ENCODE assay signal across 18 cellular contexts in the genomic region with DNA sequence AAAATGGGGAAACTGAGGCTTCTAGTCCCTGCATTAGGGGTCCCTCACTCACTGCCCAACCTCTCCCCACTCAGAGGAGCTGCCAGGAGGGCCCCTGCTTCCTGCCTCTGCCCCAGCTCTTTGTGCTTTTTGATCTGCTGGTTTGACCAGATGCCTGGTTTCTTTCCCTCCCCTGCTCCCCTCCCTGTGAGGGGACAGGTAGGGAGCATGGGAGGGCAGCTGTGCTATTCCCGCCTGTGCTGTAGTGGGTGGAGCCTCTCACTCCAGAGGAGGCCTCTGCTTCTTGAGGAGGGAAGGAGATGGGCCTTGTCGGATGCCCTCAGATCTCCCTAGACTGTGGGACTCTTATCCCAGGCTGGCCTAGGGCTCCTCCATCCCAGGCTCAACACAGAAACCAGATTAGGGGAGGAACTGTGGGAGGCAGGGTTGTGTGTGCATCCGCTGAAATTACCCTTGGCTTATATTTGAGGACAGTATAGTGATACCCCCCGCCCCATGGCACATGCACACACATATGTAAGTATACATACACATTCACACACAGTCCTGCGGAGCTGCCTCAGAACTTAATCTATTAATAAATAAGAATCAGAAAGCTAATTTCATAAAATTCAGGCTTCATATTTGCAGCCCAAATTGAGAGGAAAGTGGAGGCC. TPM values are rescaled to one million over a fixed set of nuclear protein-coding genes. Genes with fewer than 3 reads are reported as not detected.
DNase-seq lines count a peak whose midpoint lies in the region; ATAC-seq and TF ChIP-seq lines count a peak whose summit lies in the region.
"Had no signal": no experiment of that assay in that cellular context is flagged by ENCODE, and none has a peak within 500 bp of the region (broad histone marks: within the 10 kb centered on the region; RNA-seq: fewer than 3 reads in every experiment).

No MANE protein-coding gene starts in this region.

- H3K9me3 ChIP-seq in MG63, result no peaks in the 10 kb centered on the region
- H3K9me3 ChIP-seq: A549, HAP-1 had no signal

- H3K36me3 ChIP-seq in MG63, result peaks cover 5% of the 10 kb centered on the region; the same call in 1 of the 2 replicates
- H3K36me3 ChIP-seq: HAP-1 had no signal

- no peaks in the 10 kb centered on the region for H3K9me3 Mint-ChIP-seq in activated CD8-positive, alpha-beta T cell treated with anti-CD3 and anti-CD28 coated beads, Interleukin-2, amount 10 ng/mL, durations not matched to agents 7 days and 5 days (ENCODE audit: insufficient read depth)
- no peaks in the 10 kb centered on the region for H3K9me3 Mint-ChIP-seq in activated CD8-positive, alpha-beta T cell treated with anti-CD3 and anti-CD28 coated beads for 36 hours
- H3K9me3 Mint-ChIP-seq in type B pancreatic cell, result peaks cover 6% of the 10 kb centered on the region
- H3K9me3 Mint-ChIP-seq: CD4-positive, alpha-beta T cell had no signal

- peaks cover 34% of the 10 kb centered on the region for H3K4me1 Mint-ChIP-seq in activated CD8-positive, alpha-beta T cell treated with anti-CD3 and anti-CD28 coated beads, Interleukin-2, amount 10 ng/mL, durations not matched to agents 7 days and 5 days (ENCODE audit: low read depth)
- H3K4me1 Mint-ChIP-seq in activated CD8-positive, alpha-beta T cell treated with anti-CD3 and anti-CD28 coated beads for 36 hours (ENCODE audit: low read depth), result peaks cover 17% of the 10 kb centered on the region
- peaks cover 10% of the 10 kb centered on the region for H3K4me1 Mint-ChIP-seq in type B pancreatic cell (ENCODE audit: unreplicated experiment)

- no peak for ATAC-seq in activated CD8-positive, alpha-beta T cell treated with anti-CD3 and anti-CD28 coated beads, Interleukin-2, amount 10 ng/mL, durations not matched to agents 7 days and 5 days
- no peak for ATAC-seq in activated CD8-positive, alpha-beta T cell treated with anti-CD3 and anti-CD28 coated beads for 36 hours
- no peak for ATAC-seq in HG03025 (IDR thresholded peaks at IDR 0.05; ENCODE audit: low FRiP score, unreplicated experiment)
- ATAC-seq: PC-3 had no signal

- POLR2A ChIA-PET in activated CD8-positive, alpha-beta T cell treated with anti-CD3 and anti-CD28 coated beads, Interleukin-2, amount 10 ng/mL, durations not matched to agents 7 days and 5 days (lab: Charles Lee), result interaction anchor here (1.1 to 1.5 kb wide), 2 partner anchors 16 to 18 kb away, joined by 4 to 9 read pairs; a partner anchor contains a TSS
- POLR2A ChIA-PET in activated CD8-positive, alpha-beta T cell treated with anti-CD3 and anti-CD28 coated beads for 36 hours (lab: Charles Lee), result interaction anchor here (0.9 to 7.8 kb wide), 4 partner anchors 10 to 24 kb away, joined by 3 to 104 read pairs (median 4); a partner anchor contains a TSS

- intact Hi-C loops in activated CD8-positive, alpha-beta T cell treated with anti-CD3 and anti-CD28 coated beads for 36 hours (cut with micrococcal nuclease), result no loop called here

- H3K4me3 ChIP-seq in MG63, result no peak overlapping the region
- H3K4me3 ChIP-seq: A549, HAP-1 had no signal

- no peak for DNase-seq in activated CD8-positive, alpha-beta T cell treated with anti-CD3 and anti-CD28 coated beads, Interleukin-2, amount 10 ng/mL, durations not matched to agents 7 days and 5 days
- DNase-seq in activated CD8-positive, alpha-beta T cell treated with anti-CD3 and anti-CD28 coated beads for 36 hours, result no peak
- DNase-seq in NCI-H69 (lab: John Stamatoyannopoulos, UW), result peak; percentile 23
- peak; percentile 51 for DNase-seq in iPS-NIHi7 (ENCODE audit: extremely low spot score)
- no peak for DNase-seq in type B pancreatic cell (ENCODE audit: extremely low spot score, unreplicated experiment)
- no peak for DNase-seq in inferior parietal cortex (ENCODE audit: extremely low spot score)
- DNase-seq in MG63, result no peak
- DNase-seq: AML-193; CD4-positive, alpha-beta T cell; IMR-90; Kasumi-1; NCI-H1417 treated with DMSO at 0.1 percent for 48 hours; NCI-H2029 treated with DMSO at 0.1 percent for 48 hours; NCI-H524; PC-3 had no signal

- TF ChIP-seq CTCF in activated CD8-positive, alpha-beta T cell treated with anti-CD3 and anti-CD28 coated beads for 36 hours (IDR thresholded peaks at IDR 0.05), result no peak
- TF ChIP-seq CTCF in type B pancreatic cell (conservative IDR thresholded peaks at IDR 0.05), result no peak

- H3K27me3 ChIP-seq in MG63, result no peaks in the 10 kb centered on the region

- H3K27ac Mint-ChIP-seq in activated CD8-positive, alpha-beta T cell treated with anti-CD3 and anti-CD28 coated beads, Interleukin-2, amount 10 ng/mL, durations not matched to agents 7 days and 5 days, result peak overlapping the region; percentile 57
- no peak overlapping the region for H3K27ac Mint-ChIP-seq in activated CD8-positive, alpha-beta T cell treated with anti-CD3 and anti-CD28 coated beads for 36 hours
- peak overlapping the region; percentile 84 for H3K27ac Mint-ChIP-seq in type B pancreatic cell
- H3K27ac Mint-ChIP-seq: CD4-positive, alpha-beta T cell had no signal

- no peaks in the 10 kb centered on the region for H3K27me3 Mint-ChIP-seq in activated CD8-positive, alpha-beta T cell treated with anti-CD3 and anti-CD28 coated beads, Interleukin-2, amount 10 ng/mL, durations not matched to agents 7 days and 5 days (ENCODE audit: low read depth)
- H3K27me3 Mint-ChIP-seq in activated CD8-positive, alpha-beta T cell treated with anti-CD3 and anti-CD28 coated beads for 36 hours, result no peaks in the 10 kb centered on the region
- H3K27me3 Mint-ChIP-seq in type B pancreatic cell, result no peaks in the 10 kb centered on the region
- H3K27me3 Mint-ChIP-seq: CD4-positive, alpha-beta T cell had no signal

- CTCF ChIA-PET in activated CD8-positive, alpha-beta T cell treated with anti-CD3 and anti-CD28 coated beads, Interleukin-2, amount 10 ng/mL, durations not matched to agents 7 days and 5 days (lab: Charles Lee), result interaction anchor here (1.4 kb wide), 1 partner anchor 14 kb away, joined by 4 read pairs; no protein-coding TSS in a partner anchor
- CTCF ChIA-PET in activated CD8-positive, alpha-beta T cell treated with anti-CD3 and anti-CD28 coated beads for 36 hours (lab: Charles Lee), result no interaction called here

- peaks cover 53% of the 10 kb centered on the region for H3K36me3 Mint-ChIP-seq in activated CD8-positive, alpha-beta T cell treated with anti-CD3 and anti-CD28 coated beads, Interleukin-2, amount 10 ng/mL, durations not matched to agents 7 days and 5 days (ENCODE audit: low read depth)
- peaks cover 21% of the 10 kb centered on the region for H3K36me3 Mint-ChIP-seq in activated CD8-positive, alpha-beta T cell treated with anti-CD3 and anti-CD28 coated beads for 36 hours (ENCODE audit: low read depth)
- peaks cover 16% of the 10 kb centered on the region for H3K36me3 Mint-ChIP-seq in type B pancreatic cell

- no peak overlapping the region for H3K4me3 Mint-ChIP-seq in activated CD8-positive, alpha-beta T cell treated with anti-CD3 and anti-CD28 coated beads, Interleukin-2, amount 10 ng/mL, durations not matched to agents 7 days and 5 days
- no peak overlapping the region for H3K4me3 Mint-ChIP-seq in activated CD8-positive, alpha-beta T cell treated with anti-CD3 and anti-CD28 coated beads for 36 hours
- H3K4me3 Mint-ChIP-seq in type B pancreatic cell, result peak overlapping the region; percentile 52
- H3K4me3 Mint-ChIP-seq: CD4-positive, alpha-beta T cell had no signal

RNA-seq across cellular contexts. Expression of a gene that starts 4.6 kb away (rescaled TPM):
- 10 to 100 TPM; 20.8 to 24.5 TPM for total RNA-seq in activated CD8-positive, alpha-beta T cell treated with anti-CD3 and anti-CD28 coated beads, Interleukin-2, amount 10 ng/mL, durations not matched to agents 7 days and 5 days
- 10 to 100 TPM; 25.1 to 28.8 TPM for total RNA-seq in activated CD8-positive, alpha-beta T cell treated with anti-CD3 and anti-CD28 coated beads for 36 hours
- 15.6 and 20.1 TPM in 2 replicates for total RNA-seq in type B pancreatic cell (ENCODE audit: low replicate concordance)
- total RNA-seq in MG63 (2014; rRNA removed; shearing (Covaris generic); ENCODE audit: low replicate concordance), result 9.5 and 33.3 TPM in 2 replicates

RNA-seq across cellular contexts. Expression of a gene that starts 13.7 kb away (rescaled TPM):
- 10 to 100 TPM; 25.4 TPM for total RNA-seq in activated CD8-positive, alpha-beta T cell treated with anti-CD3 and anti-CD28 coated beads, Interleukin-2, amount 10 ng/mL, durations not matched to agents 7 days and 5 days
- 1 to 10 TPM; 8.2 to 9.1 TPM for total RNA-seq in activated CD8-positive, alpha-beta T cell treated with anti-CD3 and anti-CD28 coated beads for 36 hours
- total RNA-seq in type B pancreatic cell (ENCODE audit: low replicate concordance), result 5.4 and 16.2 TPM in 2 replicates
- total RNA-seq in MG63 (2014; rRNA removed; shearing (Covaris generic); ENCODE audit: low replicate concordance), result 0.16 TPM in 1 of 2 replicates, not detected in the other
- total RNA-seq: PC-3 had no signal

RNA-seq across cellular contexts. Expression of a gene that starts 23.6 kb away (rescaled TPM):
- 100 to 1,000 TPM; 102 to 106 TPM for total RNA-seq in activated CD8-positive, alpha-beta T cell treated with anti-CD3 and anti-CD28 coated beads, Interleukin-2, amount 10 ng/mL, durations not matched to agents 7 days and 5 days
- total RNA-seq in activated CD8-positive, alpha-beta T cell treated with anti-CD3 and anti-CD28 coated beads for 36 hours, result 10 to 100 TPM; 67.1 to 67.6 TPM
- 60.8 and 72.2 TPM in 2 replicates for total RNA-seq in type B pancreatic cell (ENCODE audit: low replicate concordance)
- total RNA-seq in MG63 (2014; rRNA removed; shearing (Covaris generic); ENCODE audit: low replicate concordance), result 35.9 and 42.3 TPM in 2 replicates

RNA-seq across cellular contexts. Expression of a gene that starts 32.7 kb away (rescaled TPM):
- 1 to 10 TPM; 1.0 to 1.2 TPM for total RNA-seq in activated CD8-positive, alpha-beta T cell treated with anti-CD3 and anti-CD28 coated beads, Interleukin-2, amount 10 ng/mL, durations not matched to agents 7 days and 5 days
- under 1 TPM; 0.51 to 0.86 TPM for total RNA-seq in activated CD8-positive, alpha-beta T cell treated with anti-CD3 and anti-CD28 coated beads for 36 hours
- 21.0 and 33.1 TPM in 2 replicates for total RNA-seq in type B pancreatic cell (ENCODE audit: low replicate concordance)
- total RNA-seq in MG63 (2014; rRNA removed; shearing (Covaris generic); ENCODE audit: low replicate concordance), result 0.35 and 3.0 TPM in 2 replicates

Comparison
In these comparisons a context has a peak if more than half of its experiments do, and no peak if none do; other contexts are left out.
1. DNase-seq: peak in NCI-H69 (single experiment) and iPS-NIHi7 (single experiment); none in activated CD8-positive, alpha-beta T cell treated with anti-CD3 and anti-CD28 coated beads, Interleukin-2, amount 10 ng/mL, durations not matched to agents 7 days and 5 days (single experiment), activated CD8-positive, alpha-beta T cell treated with anti-CD3 and anti-CD28 coated beads for 36 hours (single experiment), type B pancreatic cell (single experiment), inferior parietal cortex (single experiment) and MG63 (single experiment).